ENCODE assay signal across 6 cellular contexts in genomic region chr6:56088641-56089040, GRCh38.
"Had no signal": no experiment of that assay in that cellular context is flagged by ENCODE, and none has a peak within 500 bp of the region (broad histone marks: within the 10 kb centered on the region; RNA-seq: fewer than 3 reads in every experiment).

No MANE protein-coding gene starts in this region.

- H3K9me3 ChIP-seq: HAP-1 had no signal

- H3K36me3 ChIP-seq: HAP-1 had no signal

- H3K9ac ChIP-seq: GM23248 had no signal

- H3K27ac ChIP-seq: GM23248 had no signal

- DNase-seq: GM23248, GOT3, H7, IMR-90 had no signal

- H3K4me3 ChIP-seq: GM23248, HAP-1 had no signal

- H2AFZ ChIP-seq: GM23248 had no signal

- ATAC-seq: HCT116 had no signal
